ENCODE assay signal across 1 cellular context in the genomic region with DNA sequence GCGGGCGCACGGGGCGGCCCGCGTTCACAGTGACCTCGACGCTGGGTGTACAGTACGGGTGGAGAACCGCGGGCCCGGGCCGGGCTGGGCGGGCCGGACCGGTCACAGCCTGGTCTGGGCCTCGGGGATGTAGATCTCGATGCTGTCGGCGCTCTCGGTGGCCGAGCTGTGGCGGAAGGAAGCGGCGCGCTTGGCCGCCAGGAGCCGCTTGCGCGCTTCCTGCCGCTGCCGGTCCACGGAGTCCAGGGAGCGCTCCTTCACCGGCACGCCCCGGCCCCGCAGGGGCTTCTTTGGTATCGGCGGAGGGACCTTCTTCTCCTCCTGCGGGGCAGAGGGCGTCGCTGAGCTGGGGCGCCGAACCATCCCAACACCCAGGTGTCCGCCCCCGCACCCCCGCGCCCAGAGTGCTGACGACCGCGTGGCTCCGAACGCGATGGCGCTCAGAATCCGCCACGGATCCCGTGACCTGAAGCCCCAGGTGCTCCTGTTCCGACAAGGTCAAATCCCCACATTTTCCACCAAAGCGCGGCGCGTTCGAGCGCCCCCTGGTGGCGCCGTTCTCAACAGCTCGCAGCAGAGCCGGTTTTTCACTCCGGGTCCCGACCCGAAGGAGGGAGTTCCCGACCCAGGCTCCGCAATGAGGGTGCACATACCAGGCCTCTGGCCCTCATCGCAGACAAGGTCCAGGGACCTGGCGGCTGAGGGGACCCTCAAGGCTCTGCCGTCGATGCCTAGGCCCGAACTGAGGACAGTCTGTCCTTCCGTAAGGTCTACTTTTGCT.
TF ChIP-seq lines count a peak whose summit lies in the region.

No MANE protein-coding gene starts in this region.

TF ChIP-seq in K562, 482 proteins besides CTCF, POLR2A, EP300 and RAD21 (continued from another document and continues in another):
- TF ChIP-seq, protein P1, sequence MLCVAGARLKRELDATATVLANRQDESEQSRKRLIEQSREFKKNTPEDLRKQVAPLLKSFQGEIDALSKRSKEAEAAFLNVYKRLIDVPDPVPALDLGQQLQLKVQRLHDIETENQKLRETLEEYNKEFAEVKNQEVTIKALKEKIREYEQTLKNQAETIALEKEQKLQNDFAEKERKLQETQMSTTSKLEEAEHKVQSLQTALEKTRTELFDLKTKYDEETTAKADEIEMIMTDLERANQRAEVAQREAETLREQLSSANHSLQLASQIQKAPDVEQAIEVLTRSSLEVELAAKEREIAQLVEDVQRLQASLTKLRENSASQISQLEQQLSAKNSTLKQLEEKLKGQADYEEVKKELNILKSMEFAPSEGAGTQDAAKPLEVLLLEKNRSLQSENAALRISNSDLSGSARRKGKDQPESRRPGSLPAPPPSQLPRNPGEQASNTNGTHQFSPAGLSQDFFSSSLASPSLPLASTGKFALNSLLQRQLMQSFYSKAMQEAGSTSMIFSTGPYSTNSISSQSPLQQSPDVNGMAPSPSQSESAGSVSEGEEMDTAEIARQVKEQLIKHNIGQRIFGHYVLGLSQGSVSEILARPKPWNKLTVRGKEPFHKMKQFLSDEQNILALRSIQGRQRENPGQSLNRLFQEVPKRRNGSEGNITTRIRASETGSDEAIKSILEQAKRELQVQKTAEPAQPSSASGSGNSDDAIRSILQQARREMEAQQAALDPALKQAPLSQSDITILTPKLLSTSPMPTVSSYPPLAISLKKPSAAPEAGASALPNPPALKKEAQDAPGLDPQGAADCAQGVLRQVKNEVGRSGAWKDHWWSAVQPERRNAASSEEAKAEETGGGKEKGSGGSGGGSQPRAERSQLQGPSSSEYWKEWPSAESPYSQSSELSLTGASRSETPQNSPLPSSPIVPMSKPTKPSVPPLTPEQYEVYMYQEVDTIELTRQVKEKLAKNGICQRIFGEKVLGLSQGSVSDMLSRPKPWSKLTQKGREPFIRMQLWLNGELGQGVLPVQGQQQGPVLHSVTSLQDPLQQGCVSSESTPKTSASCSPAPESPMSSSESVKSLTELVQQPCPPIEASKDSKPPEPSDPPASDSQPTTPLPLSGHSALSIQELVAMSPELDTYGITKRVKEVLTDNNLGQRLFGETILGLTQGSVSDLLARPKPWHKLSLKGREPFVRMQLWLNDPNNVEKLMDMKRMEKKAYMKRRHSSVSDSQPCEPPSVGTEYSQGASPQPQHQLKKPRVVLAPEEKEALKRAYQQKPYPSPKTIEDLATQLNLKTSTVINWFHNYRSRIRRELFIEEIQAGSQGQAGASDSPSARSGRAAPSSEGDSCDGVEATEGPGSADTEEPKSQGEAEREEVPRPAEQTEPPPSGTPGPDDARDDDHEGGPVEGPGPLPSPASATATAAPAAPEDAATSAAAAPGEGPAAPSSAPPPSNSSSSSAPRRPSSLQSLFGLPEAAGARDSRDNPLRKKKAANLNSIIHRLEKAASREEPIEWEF (CRISPR knock-in tag; IDR thresholded peaks at IDR 0.05): no peak
- TF ChIP-seq, protein P2, sequence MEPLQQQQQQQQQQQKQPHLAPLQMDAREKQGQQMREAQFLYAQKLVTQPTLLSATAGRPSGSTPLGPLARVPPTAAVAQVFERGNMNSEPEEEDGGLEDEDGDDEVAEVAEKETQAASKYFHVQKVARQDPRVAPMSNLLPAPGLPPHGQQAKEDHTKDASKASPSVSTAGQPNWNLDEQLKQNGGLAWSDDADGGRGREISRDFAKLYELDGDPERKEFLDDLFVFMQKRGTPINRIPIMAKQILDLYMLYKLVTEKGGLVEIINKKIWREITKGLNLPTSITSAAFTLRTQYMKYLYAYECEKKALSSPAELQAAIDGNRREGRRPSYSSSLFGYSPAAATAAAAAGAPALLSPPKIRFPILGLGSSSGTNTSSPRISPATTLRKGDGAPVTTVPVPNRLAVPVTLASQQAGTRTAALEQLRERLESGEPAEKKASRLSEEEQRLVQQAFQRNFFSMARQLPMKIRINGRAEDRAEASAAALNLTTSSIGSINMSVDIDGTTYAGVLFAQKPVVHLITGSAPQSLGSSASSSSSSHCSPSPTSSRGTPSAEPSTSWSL (CRISPR knock-in tag; IDR thresholded peaks at IDR 0.05; ENCODE audit: borderline replicate concordance): no peak
- TF ChIP-seq, protein P3, sequence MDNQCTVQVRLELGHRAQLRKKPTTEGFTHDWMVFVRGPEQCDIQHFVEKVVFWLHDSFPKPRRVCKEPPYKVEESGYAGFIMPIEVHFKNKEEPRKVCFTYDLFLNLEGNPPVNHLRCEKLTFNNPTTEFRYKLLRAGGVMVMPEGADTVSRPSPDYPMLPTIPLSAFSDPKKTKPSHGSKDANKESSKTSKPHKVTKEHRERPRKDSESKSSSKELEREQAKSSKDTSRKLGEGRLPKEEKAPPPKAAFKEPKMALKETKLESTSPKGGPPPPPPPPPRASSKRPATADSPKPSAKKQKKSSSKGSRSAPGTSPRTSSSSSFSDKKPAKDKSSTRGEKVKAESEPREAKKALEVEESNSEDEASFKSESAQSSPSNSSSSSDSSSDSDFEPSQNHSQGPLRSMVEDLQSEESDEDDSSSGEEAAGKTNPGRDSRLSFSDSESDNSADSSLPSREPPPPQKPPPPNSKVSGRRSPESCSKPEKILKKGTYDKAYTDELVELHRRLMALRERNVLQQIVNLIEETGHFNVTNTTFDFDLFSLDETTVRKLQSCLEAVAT (IDR thresholded peaks at IDR 0.05): no peak
- TF ChIP-seq, protein P4, sequence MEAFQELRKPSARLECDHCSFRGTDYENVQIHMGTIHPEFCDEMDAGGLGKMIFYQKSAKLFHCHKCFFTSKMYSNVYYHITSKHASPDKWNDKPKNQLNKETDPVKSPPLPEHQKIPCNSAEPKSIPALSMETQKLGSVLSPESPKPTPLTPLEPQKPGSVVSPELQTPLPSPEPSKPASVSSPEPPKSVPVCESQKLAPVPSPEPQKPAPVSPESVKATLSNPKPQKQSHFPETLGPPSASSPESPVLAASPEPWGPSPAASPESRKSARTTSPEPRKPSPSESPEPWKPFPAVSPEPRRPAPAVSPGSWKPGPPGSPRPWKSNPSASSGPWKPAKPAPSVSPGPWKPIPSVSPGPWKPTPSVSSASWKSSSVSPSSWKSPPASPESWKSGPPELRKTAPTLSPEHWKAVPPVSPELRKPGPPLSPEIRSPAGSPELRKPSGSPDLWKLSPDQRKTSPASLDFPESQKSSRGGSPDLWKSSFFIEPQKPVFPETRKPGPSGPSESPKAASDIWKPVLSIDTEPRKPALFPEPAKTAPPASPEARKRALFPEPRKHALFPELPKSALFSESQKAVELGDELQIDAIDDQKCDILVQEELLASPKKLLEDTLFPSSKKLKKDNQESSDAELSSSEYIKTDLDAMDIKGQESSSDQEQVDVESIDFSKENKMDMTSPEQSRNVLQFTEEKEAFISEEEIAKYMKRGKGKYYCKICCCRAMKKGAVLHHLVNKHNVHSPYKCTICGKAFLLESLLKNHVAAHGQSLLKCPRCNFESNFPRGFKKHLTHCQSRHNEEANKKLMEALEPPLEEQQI (IDR thresholded peaks at IDR 0.05): no peak
- TF ChIP-seq, protein P5, sequence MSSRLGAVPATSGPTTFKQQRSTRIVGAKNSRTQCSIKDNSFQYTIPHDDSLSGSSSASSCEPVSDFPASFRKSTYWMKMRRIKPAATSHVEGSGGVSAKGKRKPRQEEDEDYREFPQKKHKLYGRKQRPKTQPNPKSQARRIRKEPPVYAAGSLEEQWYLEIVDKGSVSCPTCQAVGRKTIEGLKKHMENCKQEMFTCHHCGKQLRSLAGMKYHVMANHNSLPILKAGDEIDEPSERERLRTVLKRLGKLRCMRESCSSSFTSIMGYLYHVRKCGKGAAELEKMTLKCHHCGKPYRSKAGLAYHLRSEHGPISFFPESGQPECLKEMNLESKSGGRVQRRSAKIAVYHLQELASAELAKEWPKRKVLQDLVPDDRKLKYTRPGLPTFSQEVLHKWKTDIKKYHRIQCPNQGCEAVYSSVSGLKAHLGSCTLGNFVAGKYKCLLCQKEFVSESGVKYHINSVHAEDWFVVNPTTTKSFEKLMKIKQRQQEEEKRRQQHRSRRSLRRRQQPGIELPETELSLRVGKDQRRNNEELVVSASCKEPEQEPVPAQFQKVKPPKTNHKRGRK (tag; IDR thresholded peaks at IDR 0.05): no peak
- no peak for TF ChIP-seq CBX5 (IDR thresholded peaks at IDR 0.05; ENCODE audit: borderline replicate concordance, low read depth)
- TF ChIP-seq ZC3H4 (CRISPR knock-in tag; IDR thresholded peaks at IDR 0.05; ENCODE audit: borderline replicate concordance): no peak
- TF ChIP-seq, protein P6, sequence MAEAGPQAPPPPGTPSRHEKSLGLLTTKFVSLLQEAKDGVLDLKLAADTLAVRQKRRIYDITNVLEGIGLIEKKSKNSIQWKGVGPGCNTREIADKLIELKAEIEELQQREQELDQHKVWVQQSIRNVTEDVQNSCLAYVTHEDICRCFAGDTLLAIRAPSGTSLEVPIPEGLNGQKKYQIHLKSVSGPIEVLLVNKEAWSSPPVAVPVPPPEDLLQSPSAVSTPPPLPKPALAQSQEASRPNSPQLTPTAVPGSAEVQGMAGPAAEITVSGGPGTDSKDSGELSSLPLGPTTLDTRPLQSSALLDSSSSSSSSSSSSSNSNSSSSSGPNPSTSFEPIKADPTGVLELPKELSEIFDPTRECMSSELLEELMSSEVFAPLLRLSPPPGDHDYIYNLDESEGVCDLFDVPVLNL (CRISPR knock-in tag; IDR thresholded peaks at IDR 0.05; ENCODE audit: low read depth): no peak
- TF ChIP-seq FOXA1 (IDR thresholded peaks at IDR 0.05; ENCODE audit: borderline replicate concordance): no peak
- no peak for TF ChIP-seq OTX1 (CRISPR knock-in tag; IDR thresholded peaks at IDR 0.05)
- TF ChIP-seq, protein P7, sequence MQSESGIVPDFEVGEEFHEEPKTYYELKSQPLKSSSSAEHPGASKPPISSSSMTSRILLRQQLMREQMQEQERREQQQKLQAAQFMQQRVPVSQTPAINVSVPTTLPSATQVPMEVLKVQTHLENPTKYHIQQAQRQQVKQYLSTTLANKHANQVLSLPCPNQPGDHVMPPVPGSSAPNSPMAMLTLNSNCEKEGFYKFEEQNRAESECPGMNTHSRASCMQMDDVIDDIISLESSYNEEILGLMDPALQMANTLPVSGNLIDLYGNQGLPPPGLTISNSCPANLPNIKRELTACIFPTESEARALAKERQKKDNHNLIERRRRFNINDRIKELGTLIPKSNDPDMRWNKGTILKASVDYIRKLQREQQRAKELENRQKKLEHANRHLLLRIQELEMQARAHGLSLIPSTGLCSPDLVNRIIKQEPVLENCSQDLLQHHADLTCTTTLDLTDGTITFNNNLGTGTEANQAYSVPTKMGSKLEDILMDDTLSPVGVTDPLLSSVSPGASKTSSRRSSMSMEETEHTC (IDR thresholded peaks at IDR 0.05): no peak
- TF ChIP-seq, protein P8, sequence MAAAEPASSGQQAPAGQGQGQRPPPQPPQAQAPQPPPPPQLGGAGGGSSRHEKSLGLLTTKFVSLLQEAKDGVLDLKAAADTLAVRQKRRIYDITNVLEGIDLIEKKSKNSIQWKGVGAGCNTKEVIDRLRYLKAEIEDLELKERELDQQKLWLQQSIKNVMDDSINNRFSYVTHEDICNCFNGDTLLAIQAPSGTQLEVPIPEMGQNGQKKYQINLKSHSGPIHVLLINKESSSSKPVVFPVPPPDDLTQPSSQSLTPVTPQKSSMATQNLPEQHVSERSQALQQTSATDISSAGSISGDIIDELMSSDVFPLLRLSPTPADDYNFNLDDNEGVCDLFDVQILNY (CRISPR knock-in tag; IDR thresholded peaks at IDR 0.05): no peak
- no peak for TF ChIP-seq NR1H2 (CRISPR knock-in tag; IDR thresholded peaks at IDR 0.05)
- no peak for TF ChIP-seq ZNF780A (CRISPR knock-in tag; IDR thresholded peaks at IDR 0.05)
- TF ChIP-seq, protein P9, sequence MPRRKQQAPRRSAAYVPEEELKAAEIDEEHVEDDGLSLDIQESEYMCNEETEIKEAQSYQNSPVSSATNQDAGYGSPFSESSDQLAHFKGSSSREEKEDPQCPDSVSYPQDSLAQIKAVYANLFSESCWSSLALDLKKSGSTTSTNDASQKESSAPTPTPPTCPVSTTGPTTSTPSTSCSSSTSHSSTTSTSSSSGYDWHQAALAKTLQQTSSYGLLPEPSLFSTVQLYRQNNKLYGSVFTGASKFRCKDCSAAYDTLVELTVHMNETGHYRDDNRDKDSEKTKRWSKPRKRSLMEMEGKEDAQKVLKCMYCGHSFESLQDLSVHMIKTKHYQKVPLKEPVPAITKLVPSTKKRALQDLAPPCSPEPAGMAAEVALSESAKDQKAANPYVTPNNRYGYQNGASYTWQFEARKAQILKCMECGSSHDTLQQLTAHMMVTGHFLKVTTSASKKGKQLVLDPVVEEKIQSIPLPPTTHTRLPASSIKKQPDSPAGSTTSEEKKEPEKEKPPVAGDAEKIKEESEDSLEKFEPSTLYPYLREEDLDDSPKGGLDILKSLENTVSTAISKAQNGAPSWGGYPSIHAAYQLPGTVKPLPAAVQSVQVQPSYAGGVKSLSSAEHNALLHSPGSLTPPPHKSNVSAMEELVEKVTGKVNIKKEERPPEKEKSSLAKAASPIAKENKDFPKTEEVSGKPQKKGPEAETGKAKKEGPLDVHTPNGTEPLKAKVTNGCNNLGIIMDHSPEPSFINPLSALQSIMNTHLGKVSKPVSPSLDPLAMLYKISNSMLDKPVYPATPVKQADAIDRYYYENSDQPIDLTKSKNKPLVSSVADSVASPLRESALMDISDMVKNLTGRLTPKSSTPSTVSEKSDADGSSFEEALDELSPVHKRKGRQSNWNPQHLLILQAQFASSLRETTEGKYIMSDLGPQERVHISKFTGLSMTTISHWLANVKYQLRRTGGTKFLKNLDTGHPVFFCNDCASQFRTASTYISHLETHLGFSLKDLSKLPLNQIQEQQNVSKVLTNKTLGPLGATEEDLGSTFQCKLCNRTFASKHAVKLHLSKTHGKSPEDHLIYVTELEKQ (CRISPR knock-in tag; IDR thresholded peaks at IDR 0.05): no peak
- no peak for TF ChIP-seq MAFG (tag; conservative IDR thresholded peaks at IDR 0.05)
- no peak; the same call in 1 of the 2 replicates for TF ChIP-seq NR2C2 (CRISPR knock-in tag; IDR thresholded peaks at IDR 0.05)
- peak; percentile 61; the same call in 1 of the 2 replicates for TF ChIP-seq NR2C2 (tag; IDR thresholded peaks at IDR 0.05)
- TF ChIP-seq ZKSCAN8 (CRISPR knock-in tag; IDR thresholded peaks at IDR 0.05): no peak
- no peak for TF ChIP-seq SREBF2 (CRISPR knock-in tag; IDR thresholded peaks at IDR 0.05)
- TF ChIP-seq HSF4 (CRISPR knock-in tag; IDR thresholded peaks at IDR 0.05; ENCODE audit: borderline replicate concordance): no peak
